Comparison of ENCODE assay signal across 28 cellular contexts in the genomic region with DNA sequence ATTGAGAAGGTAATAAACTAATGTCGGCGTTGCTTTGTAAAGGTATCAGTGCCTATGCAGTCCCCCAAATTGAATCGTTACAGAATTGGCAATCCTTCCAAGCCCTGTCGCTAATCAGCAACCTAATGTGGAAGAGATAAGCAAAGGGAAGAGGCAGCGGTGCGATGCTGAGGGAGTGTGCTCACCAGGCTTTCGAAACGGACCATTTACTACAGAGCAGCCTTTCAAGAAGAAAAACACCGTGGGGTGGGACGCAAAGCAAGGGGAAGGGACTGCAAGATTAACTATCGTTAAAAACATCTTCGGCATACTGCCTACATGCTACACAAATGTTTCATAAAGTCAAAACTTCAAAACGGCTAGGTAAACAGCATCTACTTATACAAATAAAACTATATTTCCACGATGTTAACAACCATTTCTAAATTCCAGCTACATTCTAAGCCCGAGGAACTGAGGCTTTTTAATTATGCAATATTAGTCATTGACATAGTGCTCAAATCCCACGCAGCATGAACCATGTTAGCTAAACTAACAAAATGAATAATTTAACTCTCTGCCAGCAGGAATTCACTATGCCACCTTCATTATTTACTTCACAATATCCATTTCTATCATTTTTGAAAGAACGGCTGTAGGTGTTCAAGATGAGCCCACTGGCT.
DNase-seq lines count a peak whose midpoint lies in the region; ATAC-seq, FAIRE-seq and TF ChIP-seq lines count a peak whose summit lies in the region.
"Had no signal": no experiment of that assay in that cellular context is flagged by ENCODE, and none has a peak within 500 bp of the region (broad histone marks: within the 10 kb centered on the region; RNA-seq: fewer than 3 reads in every experiment).

No MANE protein-coding gene starts in this region.

- no peak for FAIRE-seq in K562 (lab: Jason Lieb, UNC)
- FAIRE-seq: G401.6, HTR-8/SVneo had no signal

- 28% methylated on average over 17 of the region's 17 CpGs for WGBS in K562 (ENCODE audit: insufficient coverage, low coverage, missing lambda C conversion rate)

- BruUV-seq in K562 (replicated peaks; lab: Mats Ljungman, UMichigan) (no TSS peak), MCF 10A (replicated peaks; lab: Mats Ljungman, UMichigan) (no TSS peak)

- POLR2A ChIA-PET in K562 (lab: Yijun Ruan, JAX) (interaction anchor here (1.6 kb wide), 1 partner anchor 8 kb away, joined by 8 read pairs; no protein-coding TSS in a partner anchor), MCF 10A (lab: Yijun Ruan, JAX) (interaction anchor here (0.7 to 1.1 kb wide), 2 partner anchors 17 to 26 kb away, joined by 3 read pairs; no protein-coding TSS in a partner anchor)

- H3K36me3 ChIP-seq in K562 (ENCODE audit: control insufficient read depth, insufficient read depth, low read length) (no peaks in the 10 kb centered on the region; the same call in 2 of the 3 replicates), kidney epithelial cell (ENCODE audit: control insufficient read depth, insufficient read depth, low read length) (no peaks in the 10 kb centered on the region), skeletal muscle satellite cell (ENCODE audit: insufficient read depth, low read length) (no peaks in the 10 kb centered on the region), tibial artery (no peaks in the 10 kb centered on the region), left ventricle myocardium inferior (no peaks in the 10 kb centered on the region)
- H3K36me3 ChIP-seq: heart right ventricle, upper lobe of left lung had no signal

- H3K4me2 ChIP-seq in K562 (ENCODE audit: insufficient read depth, low read length): peak overlapping the region; percentile 2; the same call in 1 of the 2 replicates
- H3K4me2 ChIP-seq in skeletal muscle satellite cell (ENCODE audit: low read length): peak overlapping the region; percentile 3

- peaks cover 0 to 16% of the 10 kb centered on the region in 2 experiments; a peak in 3 of 5 replicates for H3K4me1 ChIP-seq in K562 (replicated peaks in 1 of 2; ENCODE audit: control insufficient read depth in 2 of 2, insufficient read depth in 2 of 2, low read length in 2 of 2)
- H3K4me1 ChIP-seq in skeletal muscle satellite cell (ENCODE audit: control insufficient read depth, insufficient read depth, low read length): peaks cover 26% of the 10 kb centered on the region
- H3K4me1 ChIP-seq in tibial artery: peaks cover 0 to 33% (median 13%) of the 10 kb centered on the region in 4 donors
- peaks cover 73% of the 10 kb centered on the region for H3K4me1 ChIP-seq in left ventricle myocardium inferior

- ATAC-seq in K562: peak; percentile 78
- ATAC-seq: heart right ventricle, mucosa of descending colon, sciatic nerve, SK-N-SH treated with all-trans-retinoic acid at 6 μM for 48 hours had no signal

- in situ Hi-C loops in K562 (cut with MboI): no loop called here

- TF ChIP-seq RAD21 in K562 (CRISPR knock-in tag; conservative IDR thresholded peaks at IDR 0.05 in 1 of 2, IDR thresholded peaks at IDR 0.05 in 1 of 2): no peak

- H3K27ac Mint-ChIP-seq in CD14-positive monocyte (no peak overlapping the region), MCF 10A (ENCODE audit: low read depth, unreplicated experiment) (no peak overlapping the region)
- H3K27ac Mint-ChIP-seq: activated naive CD8-positive, alpha-beta T cell treated with anti-CD3 and anti-CD28 coated beads for 36 hours; activated T-helper 2 cell treated with anti-CD3 and anti-CD28 coated beads, Interferon-gamma antibody, Interleukin-2, Interleukin-4, amounts not matched to agents 10 μg/mL and 5 μg/mL and 100 μg/mL, durations not matched to agents 14 hours and 24 hours and 36 hours; CD8-positive, alpha-beta memory T cell had no signal

- peaks cover 38% of the 10 kb centered on the region for H4K20me1 ChIP-seq in K562 (replicated peaks; ENCODE audit: control insufficient read depth, insufficient read depth, low read length)

- H3K9me3 ChIP-seq in K562 (replicated peaks; ENCODE audit: control insufficient read depth, insufficient read depth, low read depth, low read length) (no peaks in the 10 kb centered on the region), skeletal muscle satellite cell (replicated peaks; ENCODE audit: low read length) (no peaks in the 10 kb centered on the region), tibial artery (no peaks in the 10 kb centered on the region), left ventricle myocardium inferior (replicated peaks) (no peaks in the 10 kb centered on the region)
- H3K9me3 ChIP-seq: heart right ventricle, mucosa of descending colon, upper lobe of left lung had no signal

- TF ChIP-seq POLR2A in K562 (conservative IDR thresholded peaks at IDR 0.05): no peak

- peaks cover 9% of the 10 kb centered on the region for H3K9me1 ChIP-seq in K562 (ENCODE audit: control insufficient read depth, insufficient read depth, low read length)

- H3K4me3 Mint-ChIP-seq in CD14-positive monocyte (no peak overlapping the region), MCF 10A (ENCODE audit: unreplicated experiment) (no peak overlapping the region)
- H3K4me3 Mint-ChIP-seq: activated naive CD8-positive, alpha-beta T cell treated with anti-CD3 and anti-CD28 coated beads for 36 hours; CD8-positive, alpha-beta memory T cell; nephron had no signal

- H3K27me3 ChIP-seq in K562 (ENCODE audit: control insufficient read depth in 2 of 2, insufficient read depth in 2 of 2, low read length in 2 of 2): no peaks in the 10 kb centered on the region
- no peaks in the 10 kb centered on the region for H3K27me3 ChIP-seq in kidney epithelial cell (ENCODE audit: control insufficient read depth, insufficient read depth, low read length)
- H3K27me3 ChIP-seq in skeletal muscle satellite cell (ENCODE audit: control insufficient read depth, insufficient read depth, low read length): no peaks in the 10 kb centered on the region
- H3K27me3 ChIP-seq in tibial artery: no peaks in the 10 kb centered on the region
- H3K27me3 ChIP-seq in left ventricle myocardium inferior (ENCODE audit: low read depth): no peaks in the 10 kb centered on the region
- H3K27me3 ChIP-seq: dorsolateral prefrontal cortex, heart right ventricle, upper lobe of left lung had no signal

- TF ChIP-seq EP300 in K562 (IDR thresholded peaks at IDR 0.05; ENCODE audit: low read length): no peak

- intact Hi-C loops in K562 (cut with micrococcal nuclease): no loop called here
- intact Hi-C loops in CD14-positive monocyte (cut with micrococcal nuclease): no loop called here
- intact Hi-C loops in MCF 10A (cut with micrococcal nuclease): no loop called here
- intact Hi-C loops in tibial artery (cut with DNase I; ENCODE audit: low total_unique reads): no loop called here
- intact Hi-C loops in left ventricle myocardium inferior (cut with micrococcal nuclease): no loop called here

- H3K36me3 Mint-ChIP-seq in CD14-positive monocyte (no peaks in the 10 kb centered on the region), MCF 10A (ENCODE audit: insufficient read depth, unreplicated experiment) (peaks cover 7% of the 10 kb centered on the region)
- H3K36me3 Mint-ChIP-seq: CD8-positive, alpha-beta memory T cell had no signal

- H3K4me1 Mint-ChIP-seq in CD14-positive monocyte (no peaks in the 10 kb centered on the region), MCF 10A (ENCODE audit: insufficient read depth, unreplicated experiment) (no peaks in the 10 kb centered on the region)

- H3K9ac ChIP-seq in K562 (ENCODE audit: insufficient read depth in 1 of 2, low read depth in 2 of 2, low read length in 2 of 2): no peak overlapping the region
- H3K9ac ChIP-seq in skeletal muscle satellite cell (ENCODE audit: low read depth, low read length): no peak overlapping the region

- CTCF ChIA-PET in K562 (lab: Yijun Ruan, JAX; ENCODE audit: low intra/inter-chr PET ratio): no interaction called here
- CTCF ChIA-PET in MCF 10A (lab: Yijun Ruan, JAX): interaction anchor here (0.6 kb wide), 1 partner anchor 1524 kb away, joined by 3 read pairs; no protein-coding TSS in a partner anchor

- no peaks in the 10 kb centered on the region for H3K9me3 Mint-ChIP-seq in CD14-positive monocyte
- no peaks in the 10 kb centered on the region for H3K9me3 Mint-ChIP-seq in MCF 10A (ENCODE audit: unreplicated experiment)
- H3K9me3 Mint-ChIP-seq: activated naive CD8-positive, alpha-beta T cell treated with anti-CD3 and anti-CD28 coated beads for 36 hours; activated T-helper 2 cell treated with anti-CD3 and anti-CD28 coated beads, Interferon-gamma antibody, Interleukin-2, Interleukin-4, amounts not matched to agents 10 μg/mL and 5 μg/mL and 100 μg/mL, durations not matched to agents 14 hours and 24 hours and 36 hours; CD8-positive, alpha-beta memory T cell; nephron had no signal

- DNase-seq in NCI-H187 treated with DMSO at 0.1 percent for 48 hours (lab: John Stamatoyannopoulos, UW): peak; percentile 15
- DNase-seq in K562 (ENCODE audit: extremely low read depth in 1 of 4, low spot score in 3 of 4): peak in 2 of 4 experiments; percentile 36 to 61
- DNase-seq in kidney epithelial cell (ENCODE audit: low read depth): peak; percentile 23
- DNase-seq in CD14-positive monocyte (ENCODE audit: low spot score): no peak
- no peak for DNase-seq in MCF 10A (ENCODE audit: unreplicated experiment)
- DNase-seq in tibial artery: no peak
- DNase-seq in left ventricle myocardium inferior: no peak
- DNase-seq: activated CD4-positive, alpha-beta T cell treated with anti-CD3 and anti-CD28 coated beads, Interleukin-2, amount 50 U/mL, for 48 hours; activated CD4-positive, CD25-positive, alpha-beta regulatory T cell; activated CD8-positive, alpha-beta memory T cell treated with anti-CD3 and anti-CD28 coated beads, Interleukin-2, amount 50 U/mL, for 48 hours; activated naive CD8-positive, alpha-beta T cell treated with anti-CD3 and anti-CD28 coated beads for 36 hours; CD8-positive, alpha-beta memory T cell; dorsolateral prefrontal cortex; foreskin fibroblast; GOT3; heart right ventricle; mucosa of descending colon; MV-4-11; NCI-H1694; upper lobe of left lung had no signal

- peaks cover 98% of the 10 kb centered on the region for H3K79me2 ChIP-seq in K562 (ENCODE audit: control insufficient read depth, insufficient read depth, low read length)

- H3K4me3 ChIP-seq in K562 (no peak overlapping the region), kidney epithelial cell (ENCODE audit: low read depth, low read length) (no peak overlapping the region), skeletal muscle satellite cell (ENCODE audit: low read length) (no peak overlapping the region), tibial artery (no peak overlapping the region), left ventricle myocardium inferior (no peak overlapping the region)
- H3K4me3 ChIP-seq: heart right ventricle, mucosa of descending colon, upper lobe of left lung had no signal

- H3K27me3 Mint-ChIP-seq in CD14-positive monocyte (ENCODE audit: low read depth in 3 of 3) (peaks cover 0 to 2% (median 2%) of the 10 kb centered on the region in 3 donors), MCF 10A (ENCODE audit: insufficient read depth, unreplicated experiment) (no peaks in the 10 kb centered on the region)
- H3K27me3 Mint-ChIP-seq: activated naive CD8-positive, alpha-beta T cell treated with anti-CD3 and anti-CD28 coated beads for 36 hours; CD8-positive, alpha-beta memory T cell had no signal

- no peak for TF ChIP-seq CTCF in K562 (IDR thresholded peaks at IDR 0.05 in 2 of 3, conservative IDR thresholded peaks at IDR 0.05 in 1 of 3; ENCODE audit: insufficient read depth in 2 of 3, low read depth in 1 of 3, low read length in 3 of 3)
- no peak for TF ChIP-seq CTCF in kidney epithelial cell (IDR thresholded peaks at IDR 0.05; ENCODE audit: insufficient read depth, low read length, poor library complexity, severe bottlenecking)
- TF ChIP-seq CTCF in CD14-positive monocyte (IDR thresholded peaks at IDR 0.05): no peak
- no peak for TF ChIP-seq CTCF in MCF 10A (IDR thresholded peaks at IDR 0.05; ENCODE audit: unreplicated experiment)
- no peak for TF ChIP-seq CTCF in tibial artery (IDR thresholded peaks at IDR 0.05)
- TF ChIP-seq CTCF in left ventricle myocardium inferior (IDR thresholded peaks at IDR 0.05; ENCODE audit: borderline replicate concordance): no peak

- H2AFZ ChIP-seq in K562 (ENCODE audit: low read depth, low read length): no peak overlapping the region

- H3K27ac ChIP-seq in K562 (ENCODE audit: extremely low read depth, low read depth, low read length) (no peak overlapping the region), tibial artery (no peak overlapping the region), left ventricle myocardium inferior (replicated peaks) (no peak overlapping the region)
- H3K27ac ChIP-seq: dorsolateral prefrontal cortex, epithelial cell of prostate, heart right ventricle, upper lobe of left lung had no signal

Comparison
In these comparisons a context has a peak if more than half of its experiments do, and no peak if none do; other contexts are left out.
1. DNase-seq: peak in NCI-H187 treated with DMSO at 0.1 percent for 48 hours (single experiment) and kidney epithelial cell (single experiment); none in CD14-positive monocyte (single experiment), MCF 10A (single experiment), tibial artery (0 of 2) and left ventricle myocardium inferior (single experiment).